ENCODE assay signal across 2 cellular contexts in genomic region chr16:4603624-4604170, GRCh38.
TF ChIP-seq lines count a peak whose summit lies in the region.

No MANE protein-coding gene starts in this region.

TF ChIP-seq in GM23338, 12 proteins besides CTCF, POLR2A, EP300 and RAD21 (continued from another document):
- TF ChIP-seq ZNF462 (CRISPR knock-in tag; IDR thresholded peaks at IDR 0.05), result no peak
- TF ChIP-seq CREB1 (CRISPR knock-in tag; IDR thresholded peaks at IDR 0.05; ENCODE audit: low read depth), result no peak
- no peak for TF ChIP-seq NANOG (IDR thresholded peaks at IDR 0.05; ENCODE audit: borderline replicate concordance)
- TF ChIP-seq ZNF114 (CRISPR knock-in tag; IDR thresholded peaks at IDR 0.05), result no peak
- no peak for TF ChIP-seq REST (IDR thresholded peaks at IDR 0.05; ENCODE audit: unreplicated experiment)
TF ChIP-seq in GM23338: peak in this region for 0.

TF ChIP-seq in WTC11, 78 proteins besides CTCF, POLR2A, EP300 and RAD21 (continued from another document):
- TF ChIP-seq PREB (CRISPR knock-in tag; IDR thresholded peaks at IDR 0.05; ENCODE audit: borderline replicate concordance) (no peak), NR2C2 (CRISPR knock-in tag; IDR thresholded peaks at IDR 0.05) (no peak), TCF7 (CRISPR knock-in tag; IDR thresholded peaks at IDR 0.05; ENCODE audit: low read depth) (no peak), IRF2 (CRISPR knock-in tag; IDR thresholded peaks at IDR 0.05; ENCODE audit: borderline replicate concordance, low read depth) (no peak), MLX (CRISPR knock-in tag; IDR thresholded peaks at IDR 0.05) (no peak), TP53 (CRISPR knock-in tag; IDR thresholded peaks at IDR 0.05) (no peak)
